17 cellular contexts compared by ENCODE assay signal in genomic region chr7:65960351-65961074, GRCh38.
A peak's percentile ranks its signal among the peaks of the same experiment; 100 is the strongest.
DNase-seq lines count a peak whose midpoint lies in the region; TF ChIP-seq lines count a peak whose summit lies in the region.
"Had no signal": no experiment of that assay in that cellular context is flagged by ENCODE, and none has a peak within 500 bp of the region (broad histone marks: within the 10 kb centered on the region; RNA-seq: fewer than 3 reads in every experiment).

No MANE protein-coding gene starts in this region.

- no peaks in the 10 kb centered on the region for H3K9me3 Mint-ChIP-seq in nephron progenitor cell

- H3K4me3 Mint-ChIP-seq in nephron progenitor cell = no peak overlapping the region
- H3K4me3 Mint-ChIP-seq: CD4-positive, CD25-positive, alpha-beta regulatory T cell had no signal

- H3K27ac ChIP-seq in angular gyrus (ENCODE audit: low read depth, low read length) = peak overlapping the region; percentile 62

- H3K27ac Mint-ChIP-seq in nephron progenitor cell = peak overlapping the region; percentile 46

- no peaks in the 10 kb centered on the region for H3K4me1 Mint-ChIP-seq in nephron progenitor cell

- no peak for TF ChIP-seq CTCF in nephron progenitor cell (IDR thresholded peaks at IDR 0.05)

- DNase-seq in activated effector memory CD4-positive, alpha-beta T cell treated with anti-CD3 and anti-CD28 coated beads, Interleukin-2, amount 50 U/mL, for 16 hours = peak; percentile 38
- no peak for DNase-seq in activated effector memory CD4-positive, alpha-beta T cell treated with Interleukin-2 at 50 U/mL for 16 hours
- DNase-seq in nephron progenitor cell (no peak), NCI-H526 treated with DMSO at 0.1 percent for 48 hours (lab: John Stamatoyannopoulos, UW) (no peak), GOT3 (lab: John Stamatoyannopoulos, UW) (no peak), DMS79 treated with DMSO at 0.1 percent for 48 hours (lab: John Stamatoyannopoulos, UW) (no peak)
- DNase-seq: AML-193; CD4-positive, CD25-positive, alpha-beta regulatory T cell; H7; Karpas-422; MM.1S; NCI-H1105; NCI-H187 treated with DMSO at 0.1 percent for 48 hours; NCI-H2171 treated with DMSO at 0.1 percent for 48 hours; NCI-H510A; NK-92 treated with Interleukin-12 subunit alpha and Interleukin-12 subunit beta, amount 100 ng/mL, for 24 hours had no signal

- H3K27me3 Mint-ChIP-seq in nephron progenitor cell (ENCODE audit: low read depth, poor library complexity) = no peaks in the 10 kb centered on the region
- H3K27me3 Mint-ChIP-seq: CD4-positive, CD25-positive, alpha-beta regulatory T cell had no signal

- peaks cover 56% of the 10 kb centered on the region for H3K36me3 Mint-ChIP-seq in nephron progenitor cell (ENCODE audit: low read depth)
